Comparison of ENCODE assay signal across 11 cellular contexts in genomic region chr9:77453857-77454647, GRCh38.
DNase-seq lines count a peak whose midpoint lies in the region; ATAC-seq and TF ChIP-seq lines count a peak whose summit lies in the region.
"Had no signal": no experiment of that assay in that cellular context is flagged by ENCODE, and none has a peak within 500 bp of the region (broad histone marks: within the 10 kb centered on the region; RNA-seq: fewer than 3 reads in every experiment).

No MANE protein-coding gene starts in this region.

- ATAC-seq in activated T-helper 17 cell treated with anti-CD3 and anti-CD28 coated beads, Interleukin-2, amount 50 U/mL, for 72 hours (replicated peaks): no peak
- no peak for ATAC-seq in GM18517 (IDR thresholded peaks at IDR 0.05; ENCODE audit: unreplicated experiment)

- no peak for DNase-seq in T-helper 2 cell treated with Interferon-gamma antibody and Interleukin-4, amounts not matched to agents 5 μg/mL and 100 μg/mL, for 36 hours (ENCODE audit: low spot score)
- DNase-seq in T-helper 2 cell: no peak
- peak; percentile 78 for DNase-seq in MV-4-11 (lab: John Stamatoyannopoulos, UW)
- DNase-seq in osteocyte (ENCODE audit: extremely low spot score, unreplicated experiment): no peak
- DNase-seq in NCI-H2081 treated with DMSO at 0.1 percent for 48 hours (lab: John Stamatoyannopoulos, UW): no peak
- no peak for DNase-seq in NCI-H1092 treated with DMSO at 0.1 percent for 48 hours (lab: John Stamatoyannopoulos, UW)
- DNase-seq: amygdala; effector CD8-positive, alpha-beta T cell; NCI-H187 had no signal

- H3K27ac Mint-ChIP-seq in T-helper 2 cell treated with Interferon-gamma antibody and Interleukin-4, amounts not matched to agents 5 μg/mL and 100 μg/mL, for 36 hours: peak overlapping the region; percentile 60
- H3K27ac Mint-ChIP-seq in activated T-helper 17 cell treated with anti-CD3 and anti-CD28 coated beads, Interleukin-2, amount 50 U/mL, for 72 hours: peak overlapping the region; percentile 11
- peak overlapping the region; percentile 29 for H3K27ac Mint-ChIP-seq in osteocyte (ENCODE audit: unreplicated experiment)

- H3K36me3 Mint-ChIP-seq in T-helper 2 cell treated with Interferon-gamma antibody and Interleukin-4, amounts not matched to agents 5 μg/mL and 100 μg/mL, for 36 hours (ENCODE audit: low read depth): no peaks in the 10 kb centered on the region
- no peaks in the 10 kb centered on the region for H3K36me3 Mint-ChIP-seq in activated T-helper 17 cell treated with anti-CD3 and anti-CD28 coated beads, Interleukin-2, amount 50 U/mL, for 72 hours (ENCODE audit: low read depth)
- H3K36me3 Mint-ChIP-seq in osteocyte (ENCODE audit: unreplicated experiment): no peaks in the 10 kb centered on the region

- TF ChIP-seq CTCF in osteocyte (IDR thresholded peaks at IDR 0.05): no peak

- H3K27me3 Mint-ChIP-seq in T-helper 2 cell treated with Interferon-gamma antibody and Interleukin-4, amounts not matched to agents 5 μg/mL and 100 μg/mL, for 36 hours (ENCODE audit: low read depth): no peaks in the 10 kb centered on the region
- H3K27me3 Mint-ChIP-seq in activated T-helper 17 cell treated with anti-CD3 and anti-CD28 coated beads, Interleukin-2, amount 50 U/mL, for 72 hours: peaks cover 13% of the 10 kb centered on the region
- peaks cover 5% of the 10 kb centered on the region for H3K27me3 Mint-ChIP-seq in osteocyte (ENCODE audit: unreplicated experiment)

- no peaks in the 10 kb centered on the region for H3K9me3 Mint-ChIP-seq in T-helper 2 cell treated with Interferon-gamma antibody and Interleukin-4, amounts not matched to agents 5 μg/mL and 100 μg/mL, for 36 hours
- H3K9me3 Mint-ChIP-seq in activated T-helper 17 cell treated with anti-CD3 and anti-CD28 coated beads, Interleukin-2, amount 50 U/mL, for 72 hours: no peaks in the 10 kb centered on the region
- peaks cover 10% of the 10 kb centered on the region for H3K9me3 Mint-ChIP-seq in osteocyte (ENCODE audit: unreplicated experiment)

- peaks cover 11% of the 10 kb centered on the region for H3K4me1 Mint-ChIP-seq in T-helper 2 cell treated with Interferon-gamma antibody and Interleukin-4, amounts not matched to agents 5 μg/mL and 100 μg/mL, for 36 hours (ENCODE audit: low read depth)
- peaks cover 16% of the 10 kb centered on the region for H3K4me1 Mint-ChIP-seq in activated T-helper 17 cell treated with anti-CD3 and anti-CD28 coated beads, Interleukin-2, amount 50 U/mL, for 72 hours
- H3K4me1 Mint-ChIP-seq in osteocyte (ENCODE audit: unreplicated experiment): peaks cover 37% of the 10 kb centered on the region

- H3K4me3 Mint-ChIP-seq in T-helper 2 cell treated with Interferon-gamma antibody and Interleukin-4, amounts not matched to agents 5 μg/mL and 100 μg/mL, for 36 hours: peak overlapping the region; percentile 75
- peak overlapping the region; percentile 45 for H3K4me3 Mint-ChIP-seq in activated T-helper 17 cell treated with anti-CD3 and anti-CD28 coated beads, Interleukin-2, amount 50 U/mL, for 72 hours
- no peak overlapping the region for H3K4me3 Mint-ChIP-seq in osteocyte (ENCODE audit: unreplicated experiment)
